ENCODE assay signal across 17 cellular contexts in the genomic region with DNA sequence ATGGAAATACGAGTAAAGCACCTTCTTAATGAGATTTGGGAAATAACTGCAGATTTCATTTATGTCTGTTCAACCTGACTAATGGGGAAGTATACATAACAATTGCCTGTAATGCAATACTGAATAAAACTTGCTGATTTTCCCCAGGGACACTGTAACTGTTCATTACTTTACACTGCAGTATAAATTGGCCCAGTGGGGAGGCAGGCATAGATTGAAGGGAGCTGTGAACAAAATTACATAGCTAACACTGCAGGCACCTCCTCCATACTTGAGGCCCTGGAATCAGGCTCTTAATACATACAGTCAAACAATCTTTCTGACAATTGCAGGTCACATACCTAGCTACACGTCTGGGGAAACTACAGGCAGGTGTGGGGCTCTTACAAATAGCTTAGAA.
"Had no signal": no experiment of that assay in that cellular context is flagged by ENCODE, and none has a peak within 500 bp of the region (broad histone marks: within the 10 kb centered on the region; RNA-seq: fewer than 3 reads in every experiment).

No MANE protein-coding gene starts in this region.

- H3K4me3 ChIP-seq: ascending aorta, right atrium auricular region, tibial nerve, vagina had no signal

- H3K27ac ChIP-seq: ascending aorta, foreskin keratinocyte, right atrium auricular region, tibial nerve, vagina had no signal

- H3K4me1 ChIP-seq: ascending aorta, foreskin keratinocyte, right atrium auricular region, tibial nerve, vagina had no signal

- DNase-seq: activated CD4-positive, alpha-beta memory T cell treated with anti-CD3 and anti-CD28 coated beads for 36 hours; activated naive CD4-positive, alpha-beta T cell treated with anti-CD3 and anti-CD28 coated beads, Interleukin-2, amount 10 ng/mL, durations not matched to agents 7 days and 5 days; activated T-cell treated with anti-CD3 and anti-CD28 coated beads, Interleukin-2, amount 50 U/mL, for 24 hours; effector memory CD8-positive, alpha-beta T cell; foreskin keratinocyte; head of caudate nucleus; kidney glomerular epithelial cell; mesendoderm; natural killer cell; nucleus accumbens; stimulated activated CD4-positive, alpha-beta T cell treated with anti-CD3 and anti-CD28 coated beads, Interleukin-15, amount 100 ng/mL, for 24 hours; stimulated activated CD4-positive, alpha-beta T cell treated with anti-CD3 and anti-CD28 coated beads, Interleukin-4, amount 100 ng/mL, for 1 hour; stimulated activated naive CD4-positive, alpha-beta T cell had no signal

- H3K27me3 ChIP-seq: ascending aorta, foreskin keratinocyte, right atrium auricular region, tibial nerve, vagina had no signal

- H3K36me3 ChIP-seq: ascending aorta, right atrium auricular region, tibial nerve, vagina had no signal

- H3K9me3 ChIP-seq: ascending aorta, right atrium auricular region, tibial nerve, vagina had no signal
